1 cellular context compared by ENCODE assay signal in genomic region chr4:47465008-47465407, GRCh38.
TF ChIP-seq lines count a peak whose summit lies in the region.

No MANE protein-coding gene starts in this region.

TF ChIP-seq in HepG2, 621 proteins besides CTCF, POLR2A, EP300 and RAD21:
- no peak for TF ChIP-seq PITX1 (CRISPR knock-in tag; IDR thresholded peaks at IDR 0.05)
- TF ChIP-seq ZNF124 (CRISPR knock-in tag; IDR thresholded peaks at IDR 0.05), result no peak
- TF ChIP-seq ZBTB46 (CRISPR knock-in tag; IDR thresholded peaks at IDR 0.05; ENCODE audit: borderline replicate concordance), result no peak
